ENCODE assay signal across 13 cellular contexts in genomic region chr1:27377760-27378495, GRCh38. TPM values are rescaled to one million over a fixed set of nuclear protein-coding genes. Genes with fewer than 3 reads are reported as not detected.
DNase-seq lines count a peak whose midpoint lies in the region; ATAC-seq and TF ChIP-seq lines count a peak whose summit lies in the region.
"Had no signal": no experiment of that assay in that cellular context is flagged by ENCODE, and none has a peak within 500 bp of the region (broad histone marks: within the 10 kb centered on the region; RNA-seq: fewer than 3 reads in every experiment).

No MANE protein-coding gene starts in this region.

- no peaks in the 10 kb centered on the region for H3K36me3 ChIP-seq in BLaER1

- H3K4me1 Mint-ChIP-seq in glutamatergic neuron (ENCODE audit: low read depth, unreplicated experiment), result peaks cover 4% of the 10 kb centered on the region

- peak overlapping the region; percentile 50 for H3K4me2 ChIP-seq in BLaER1
- H3K4me2 ChIP-seq: GM23338 had no signal

- no peak overlapping the region for H3K4me3 Mint-ChIP-seq in glutamatergic neuron (ENCODE audit: unreplicated experiment)
- H3K4me3 Mint-ChIP-seq: CD4-positive, alpha-beta memory T cell; GM23338 had no signal

- peaks cover 3% of the 10 kb centered on the region for H3K9me3 Mint-ChIP-seq in glutamatergic neuron (ENCODE audit: unreplicated experiment)
- H3K9me3 Mint-ChIP-seq: CD4-positive, alpha-beta memory T cell; GM23338 had no signal

- peaks cover 10% of the 10 kb centered on the region for H3K27me3 Mint-ChIP-seq in glutamatergic neuron (ENCODE audit: unreplicated experiment)

- DNase-seq in NCI-H2171 (lab: John Stamatoyannopoulos, UW), result peak; percentile 59
- no peak for DNase-seq in glutamatergic neuron
- no peak for DNase-seq in left lobe of liver (ENCODE audit: low spot score)
- no peak for DNase-seq in hepatic stellate cell (ENCODE audit: low spot score)
- DNase-seq in OCI-M1 (lab: John Stamatoyannopoulos, UW), result no peak
- DNase-seq: CD4-positive, alpha-beta memory T cell; DMS79 treated with DMSO at 0.1 percent for 48 hours; NCI-H1436 treated with DMSO at 0.1 percent for 48 hours; NCI-H345; PC-3 had no signal

- no peaks in the 10 kb centered on the region for H3K9me3 ChIP-seq in BLaER1

- H4K20me1 ChIP-seq in BLaER1, result no peaks in the 10 kb centered on the region

- H3K4me3 ChIP-seq in BLaER1, result no peak overlapping the region
- H3K4me3 ChIP-seq: GM23338 had no signal

- no peaks in the 10 kb centered on the region for H3K36me3 Mint-ChIP-seq in glutamatergic neuron (ENCODE audit: unreplicated experiment)
- H3K36me3 Mint-ChIP-seq: CD4-positive, alpha-beta memory T cell had no signal

- no peak overlapping the region for H3K27ac ChIP-seq in BLaER1

- no peaks in the 10 kb centered on the region for H3K27me3 ChIP-seq in BLaER1

- H3K4me1 ChIP-seq in BLaER1, result peaks cover 33% of the 10 kb centered on the region

- ATAC-seq in left lobe of liver, result no peak
- ATAC-seq: GM23338, PC-3 had no signal

- H3K27ac Mint-ChIP-seq in glutamatergic neuron (ENCODE audit: unreplicated experiment), result peak overlapping the region; percentile 33
- H3K27ac Mint-ChIP-seq: GM23338 had no signal

- no peak for TF ChIP-seq CTCF in glutamatergic neuron (IDR thresholded peaks at IDR 0.05; ENCODE audit: partially characterized antibody, unreplicated experiment)

- no peak overlapping the region for H3K9ac ChIP-seq in BLaER1

RNA-seq across cellular contexts. Expression of gene FCN3, which starts 3.3 kb away (rescaled TPM):
- total RNA-seq in glutamatergic neuron (ENCODE audit: unreplicated experiment) (not detected), left lobe of liver (101 TPM)
- total RNA-seq: CD4-positive, alpha-beta memory T cell; HT1080; PC-3 had no signal

RNA-seq across cellular contexts. Expression of gene CD164L2, which starts 5.2 kb away (rescaled TPM):
- not detected for total RNA-seq in glutamatergic neuron (ENCODE audit: unreplicated experiment)
- not detected for total RNA-seq in left lobe of liver
- total RNA-seq: CD4-positive, alpha-beta memory T cell; HT1080 had no signal

RNA-seq across cellular contexts. Expression of gene MAP3K6, which starts 11.2 kb away (rescaled TPM):
- 10.0 TPM for total RNA-seq in glutamatergic neuron (ENCODE audit: unreplicated experiment)
- 7.1 TPM for total RNA-seq in left lobe of liver

RNA-seq across cellular contexts. Expression of gene GPR3, which starts 14.5 kb away (rescaled TPM):
- total RNA-seq in glutamatergic neuron (ENCODE audit: unreplicated experiment) (1.5 TPM), left lobe of liver (not detected)
- total RNA-seq: CD4-positive, alpha-beta memory T cell had no signal

RNA-seq across cellular contexts. Expression of gene SYTL1, which starts 36.1 kb away (rescaled TPM):
- total RNA-seq in glutamatergic neuron (ENCODE audit: unreplicated experiment), result 3.2 TPM
- 0.81 TPM for total RNA-seq in left lobe of liver

Comparison
In these comparisons a context has a peak if more than half of its experiments do, and no peak if none do; other contexts are left out.
1. RNA of gene FCN3, which starts 3.3 kb away (total RNA-seq): 101 TPM in left lobe of liver (single experiment); not detected in glutamatergic neuron (single experiment); every median in the first group is over 100 times any median in the second.